ENCODE assay signal across 3 cellular contexts in genomic region chr20:54108394-54108643, GRCh38.
A peak's percentile ranks its signal among the peaks of the same experiment; 100 is the strongest.
TF ChIP-seq lines count a peak whose summit lies in the region.

No MANE protein-coding gene starts in this region.

TF ChIP-seq in A549, 52 proteins besides CTCF, POLR2A, EP300 and RAD21:
- no peak for TF ChIP-seq MYC (IDR thresholded peaks at IDR 0.05; ENCODE audit: borderline replicate concordance, low read length)
- no peak for TF ChIP-seq SREBF2 (IDR thresholded peaks at IDR 0.05)
- no peak for TF ChIP-seq HES2 (IDR thresholded peaks at IDR 0.05)
- TF ChIP-seq CHD4 (IDR thresholded peaks at IDR 0.05; ENCODE audit: borderline replicate concordance), result no peak
- TF ChIP-seq NFE2L2 (conservative IDR thresholded peaks at IDR 0.05; ENCODE audit: low read length), result no peak
- TF ChIP-seq NR3C1 (IDR thresholded peaks at IDR 0.05), result no peak
- no peak for TF ChIP-seq USF2 (IDR thresholded peaks at IDR 0.05)
- no peak for TF ChIP-seq FOXS1 (CRISPR knock-in tag; IDR thresholded peaks at IDR 0.05)
- no peak for TF ChIP-seq FOSB (CRISPR knock-in tag; IDR thresholded peaks at IDR 0.05)
- no peak for TF ChIP-seq HDAC2 (IDR thresholded peaks at IDR 0.05)
- no peak for TF ChIP-seq RFX5 (IDR thresholded peaks at IDR 0.05)
- TF ChIP-seq REST (IDR thresholded peaks at IDR 0.05), result no peak
- no peak for TF ChIP-seq FOSL2 (IDR thresholded peaks at IDR 0.05)
- no peak for TF ChIP-seq FOSL2 (CRISPR knock-in tag; IDR thresholded peaks at IDR 0.05)
- TF ChIP-seq HEYL (CRISPR knock-in tag; IDR thresholded peaks at IDR 0.05), result no peak
- no peak for TF ChIP-seq POLR2AphosphoS2 (conservative IDR thresholded peaks at IDR 0.05; ENCODE audit: low read length)
- TF ChIP-seq, protein P1, sequence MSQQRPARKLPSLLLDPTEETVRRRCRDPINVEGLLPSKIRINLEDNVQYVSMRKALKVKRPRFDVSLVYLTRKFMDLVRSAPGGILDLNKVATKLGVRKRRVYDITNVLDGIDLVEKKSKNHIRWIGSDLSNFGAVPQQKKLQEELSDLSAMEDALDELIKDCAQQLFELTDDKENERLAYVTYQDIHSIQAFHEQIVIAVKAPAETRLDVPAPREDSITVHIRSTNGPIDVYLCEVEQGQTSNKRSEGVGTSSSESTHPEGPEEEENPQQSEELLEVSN (IDR thresholded peaks at IDR 0.05; ENCODE audit: borderline replicate concordance, low read depth), result no peak
- TF ChIP-seq KDM1A (IDR thresholded peaks at IDR 0.05; ENCODE audit: low read depth), result no peak
- TF ChIP-seq ESRRA (IDR thresholded peaks at IDR 0.05; ENCODE audit: borderline replicate concordance, low read length), result no peak
- no peak for TF ChIP-seq RCOR1 (IDR thresholded peaks at IDR 0.05; ENCODE audit: low read depth, low read length)
- TF ChIP-seq ZFP36 (IDR thresholded peaks at IDR 0.05; ENCODE audit: borderline replicate concordance, partially characterized antibody), result no peak

TF ChIP-seq in GM12878, 131 proteins besides CTCF, POLR2A, EP300 and RAD21:
- TF ChIP-seq SIN3A (IDR thresholded peaks at IDR 0.05; ENCODE audit: low read depth, low read length), result no peak
- peak; percentile 43; the same call in 1 of the 2 replicates for TF ChIP-seq NFXL1 (IDR thresholded peaks at IDR 0.05; ENCODE audit: borderline replicate concordance)

TF ChIP-seq in HepG2, 621 proteins besides CTCF, POLR2A, EP300 and RAD21:
- no peak for TF ChIP-seq SP4 (CRISPR knock-in tag; IDR thresholded peaks at IDR 0.05)
- no peak for TF ChIP-seq PHF21A (CRISPR knock-in tag; IDR thresholded peaks at IDR 0.05)
- TF ChIP-seq NFE2L2 (IDR thresholded peaks at IDR 0.05; ENCODE audit: low read length), result no peak
- TF ChIP-seq SAFB2 (CRISPR knock-in tag; IDR thresholded peaks at IDR 0.05; ENCODE audit: borderline replicate concordance, low read depth), result no peak
